Comparison of ENCODE assay signal across 8 cellular contexts in the genomic region with DNA sequence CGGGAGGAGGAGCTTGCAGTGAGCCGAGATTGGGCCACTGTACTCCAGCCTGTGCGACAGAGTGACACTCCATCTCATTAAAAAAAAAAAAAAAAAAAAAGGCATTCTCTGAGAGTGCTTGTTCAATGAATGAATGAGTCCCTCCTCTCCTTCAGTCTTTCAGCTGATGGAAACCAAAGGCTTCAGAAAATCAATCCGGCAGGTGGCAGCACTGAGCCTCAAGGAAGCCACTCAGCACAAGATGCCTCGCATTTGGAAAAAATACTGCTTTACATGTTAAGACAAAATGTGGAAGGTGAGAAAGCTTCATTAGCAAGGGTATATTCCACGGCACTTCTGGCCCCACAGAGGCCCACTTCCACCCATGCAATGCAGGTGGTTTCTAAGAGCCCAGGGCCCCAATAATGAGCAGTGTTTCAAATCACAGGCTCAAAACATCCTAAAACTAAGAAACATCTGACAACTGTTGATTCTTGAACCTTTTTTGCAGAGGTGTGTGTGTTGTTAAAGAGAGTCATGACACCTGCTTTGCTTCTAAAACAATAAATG. TPM values are rescaled to one million over a fixed set of nuclear protein-coding genes. Genes with fewer than 3 reads are reported as not detected.
DNase-seq lines count a peak whose midpoint lies in the region; ATAC-seq and TF ChIP-seq lines count a peak whose summit lies in the region.

No MANE protein-coding gene starts in this region.

- H3K9me3 Mint-ChIP-seq in T-cell = no peaks in the 10 kb centered on the region
- no peaks in the 10 kb centered on the region for H3K9me3 Mint-ChIP-seq in activated naive CD8-positive, alpha-beta T cell treated with anti-CD3 and anti-CD28 coated beads, Interleukin-2, amount 50 U/mL, for 24 hours

- peak; percentile 73 for TF ChIP-seq CTCF in GM12872 (IDR thresholded peaks at IDR 0.05; ENCODE audit: insufficient read depth, low read depth, low read length)

- CTCF ChIA-PET in T-cell (lab: Charles Lee) = interaction anchor here (0.6 to 2.6 kb wide), 14 partner anchors 14 to 677 kb away, joined by 3 to 22 read pairs (median 4); partner anchors contain the start of genes GRB2 (in 1 of the 2), MIF4GD (in 1 of the 2) and SLC25A19 (in 1 of the 2)

- H3K36me3 Mint-ChIP-seq in T-cell = peaks cover 21% of the 10 kb centered on the region
- H3K36me3 Mint-ChIP-seq in activated naive CD8-positive, alpha-beta T cell treated with anti-CD3 and anti-CD28 coated beads, Interleukin-2, amount 50 U/mL, for 24 hours (ENCODE audit: low read depth) = peaks cover 36% of the 10 kb centered on the region

- POLR2A ChIA-PET in T-cell (lab: Charles Lee) = interaction anchor here (0.6 to 0.7 kb wide), 5 partner anchors 73 to 950 kb away, joined by 3 to 14 read pairs (median 8); no protein-coding TSS in a partner anchor

- H3K36me3 ChIP-seq in aorta (ENCODE audit: control insufficient read depth in 1 of 2, insufficient read depth in 2 of 2, low read length in 1 of 2) = peaks cover 2% of the 10 kb centered on the region in 2 donors

- intact Hi-C loops in cardiac septum (cut with DNase I) (loop anchor here (1.0 kb wide), 1 partner anchor 81 kb away; no protein-coding TSS in a partner anchor), aorta (cut with DNase I) (loop anchor here (2.0 to 10.0 kb wide), 4 partner anchors 82 to 192 kb away; partner anchors contain the start of genes CASKIN2 (in 2 of the 2), GRB2 (in 2 of the 2) and TSEN54 (in 1 of the 2))

- ATAC-seq in T-cell (replicated peaks in 1 of 4) (peak; percentile 68 to 87 (median 81)), aorta (ENCODE audit: low FRiP score) (peak; percentile 79), HG03565 (IDR thresholded peaks at IDR 0.05; ENCODE audit: unreplicated experiment) (no peak)
- peak; percentile 81 for ATAC-seq in activated naive CD8-positive, alpha-beta T cell treated with anti-CD3 and anti-CD28 coated beads, Interleukin-2, amount 50 U/mL, for 24 hours

- no peak overlapping the region for H3K4me3 ChIP-seq in aorta (ENCODE audit: low read length in 2 of 2)

- no peaks in the 10 kb centered on the region for H3K27me3 ChIP-seq in aorta (ENCODE audit: control insufficient read depth in 1 of 2, insufficient read depth in 2 of 2, low read length in 1 of 2)

- 24 to 33% methylated on average over 6 of the region's 6 CpGs for WGBS in aorta, 2 donors

- H3K27ac ChIP-seq in aorta (ENCODE audit: low read depth in 1 of 2, low read length in 2 of 2) = no peak overlapping the region

- H3K4me1 ChIP-seq in aorta (ENCODE audit: control insufficient read depth in 1 of 2, insufficient read depth in 2 of 2, low read length in 2 of 2) = no peaks in the 10 kb centered on the region

- peaks cover 27 to 29% (median 28%) of the 10 kb centered on the region in 3 donors for H3K4me1 Mint-ChIP-seq in T-cell
- H3K4me1 Mint-ChIP-seq in activated naive CD8-positive, alpha-beta T cell treated with anti-CD3 and anti-CD28 coated beads, Interleukin-2, amount 50 U/mL, for 24 hours = peaks cover 26% of the 10 kb centered on the region

- H3K27me3 Mint-ChIP-seq in T-cell = no peaks in the 10 kb centered on the region
- no peaks in the 10 kb centered on the region for H3K27me3 Mint-ChIP-seq in activated naive CD8-positive, alpha-beta T cell treated with anti-CD3 and anti-CD28 coated beads, Interleukin-2, amount 50 U/mL, for 24 hours

- no peak overlapping the region for H3K4me3 Mint-ChIP-seq in T-cell
- no peak overlapping the region for H3K4me3 Mint-ChIP-seq in activated naive CD8-positive, alpha-beta T cell treated with anti-CD3 and anti-CD28 coated beads, Interleukin-2, amount 50 U/mL, for 24 hours

- DNase-seq in NCI-H146 treated with DMSO at 0.1 percent for 48 hours (lab: John Stamatoyannopoulos, UW; ENCODE audit: unreplicated experiment) (peak; percentile 55), T-cell (peak; percentile 67 to 92 (median 85)), cardiac septum (ENCODE audit: low spot score) (peak; percentile 81), putamen (ENCODE audit: low spot score) (peak; percentile 84), aorta (peak; percentile 91 to 93)
- DNase-seq in activated naive CD8-positive, alpha-beta T cell treated with anti-CD3 and anti-CD28 coated beads, Interleukin-2, amount 50 U/mL, for 24 hours = peak; percentile 93

- peak overlapping the region; percentile 66 to 81 for H3K27ac Mint-ChIP-seq in T-cell
- H3K27ac Mint-ChIP-seq in activated naive CD8-positive, alpha-beta T cell treated with anti-CD3 and anti-CD28 coated beads, Interleukin-2, amount 50 U/mL, for 24 hours = peak overlapping the region; percentile 62

- H3K9me3 ChIP-seq in aorta (ENCODE audit: control insufficient read depth, low read length) = no peaks in the 10 kb centered on the region

RNA-seq across cellular contexts. Expression of gene SLC25A19, which starts 33.9 kb away (rescaled TPM):
- total RNA-seq in T-cell (10 to 100 TPM; 12.4 to 30.1 (median 25.9) TPM), cardiac septum (8.5 TPM), aorta (10 to 100 TPM in 1 of 2 donors, 1 to 10 TPM in 1; 8.0 to 15.7 TPM)
- polyA plus RNA-seq in aorta = 1 to 10 TPM; 5.0 to 7.8 TPM

RNA-seq across cellular contexts. Expression of gene MIF4GD, which starts 52.1 kb away (rescaled TPM):
- total RNA-seq in T-cell = 10 to 100 TPM; 27.1 to 45.6 (median 39.2) TPM
- total RNA-seq in cardiac septum = 18.1 TPM
- total RNA-seq in aorta = 10 to 100 TPM; 26.2 to 27.4 TPM
- polyA plus RNA-seq in aorta = 10 to 100 TPM; 27.7 to 33.0 TPM
